24 cellular contexts compared by ENCODE assay signal in genomic region chr10:78563224-78563764, GRCh38.
DNase-seq lines count a peak whose midpoint lies in the region; ATAC-seq and TF ChIP-seq lines count a peak whose summit lies in the region.
"Had no signal": no experiment of that assay in that cellular context is flagged by ENCODE, and none has a peak within 500 bp of the region (broad histone marks: within the 10 kb centered on the region; RNA-seq: fewer than 3 reads in every experiment).

No MANE protein-coding gene starts in this region.

- ATAC-seq in Right ventricle myocardium superior (ENCODE audit: poor library complexity) = peak; percentile 38
- ATAC-seq in HG02610 (IDR thresholded peaks at IDR 0.05; ENCODE audit: unreplicated experiment) = no peak
- ATAC-seq: CD8-positive, alpha-beta T cell; HCT116 had no signal

- TF ChIP-seq POLR2A in uterus (IDR thresholded peaks at IDR 0.05) = no peak

- H3K4me1 Mint-ChIP-seq in chondrocyte (ENCODE audit: low read depth) (peaks cover 36% of the 10 kb centered on the region), mesothelial cell of epicardium (peaks cover 52% of the 10 kb centered on the region)
- H3K4me1 Mint-ChIP-seq: B cell, IgD-negative memory B cell had no signal

- H3K36me3 Mint-ChIP-seq in chondrocyte (ENCODE audit: low read depth) (no peaks in the 10 kb centered on the region), mesothelial cell of epicardium (no peaks in the 10 kb centered on the region)
- H3K36me3 Mint-ChIP-seq: CD8-positive, alpha-beta T cell; IgD-negative memory B cell had no signal

- peak overlapping the region; percentile 3 to 20 for H3K27ac ChIP-seq in uterus
- H3K27ac ChIP-seq: 22Rv1, C4-2B, HL-60, KMS-11 had no signal

- H3K4me1 ChIP-seq in uterus = peaks cover 6 to 23% of the 10 kb centered on the region in 2 donors

- no peaks in the 10 kb centered on the region for H3K9me3 ChIP-seq in uterus

- H3K27me3 Mint-ChIP-seq in chondrocyte (ENCODE audit: low read depth) = peaks cover 2% of the 10 kb centered on the region
- H3K27me3 Mint-ChIP-seq in mesothelial cell of epicardium (ENCODE audit: low read depth) = no peaks in the 10 kb centered on the region

- no peaks in the 10 kb centered on the region for H3K27me3 ChIP-seq in uterus

- DNase-seq in Right ventricle myocardium superior = no peak
- no peak for DNase-seq in cardiac septum (ENCODE audit: low spot score)
- no peak for DNase-seq in chondrocyte (ENCODE audit: low spot score)
- no peak for DNase-seq in mesothelial cell of epicardium (ENCODE audit: low spot score in 2 of 2, unreplicated experiment in 2 of 2)
- DNase-seq in uterus = peak in 1 of 2 donors; percentile 45
- no peak for DNase-seq in stimulated activated CD4-positive, alpha-beta T cell treated with anti-CD3 and anti-CD28 coated beads, Interleukin-2, amount 100 ng/mL, for 48 hours
- DNase-seq in NOMO-1 (lab: John Stamatoyannopoulos, UW; ENCODE audit: unreplicated experiment in 2 of 2) = no peak
- DNase-seq: CD8-positive, alpha-beta T cell; DMS 273 treated with DMSO at 0.1 percent for 48 hours; DMS79 treated with DMSO at 0.1 percent for 48 hours; MM.1S; NCI-H2029; NCI-H2227 treated with DMSO at 0.1 percent for 48 hours; NCI-H526 treated with DMSO at 0.1 percent for 48 hours; RPMI8226; SHP77 treated with DMSO at 0.1 percent for 48 hours had no signal

- no peak overlapping the region for H3K4me3 ChIP-seq in uterus

- no peaks in the 10 kb centered on the region for H3K36me3 ChIP-seq in uterus

- TF ChIP-seq CTCF in chondrocyte (IDR thresholded peaks at IDR 0.05) = no peak
- no peak for TF ChIP-seq CTCF in mesothelial cell of epicardium (IDR thresholded peaks at IDR 0.05; ENCODE audit: unreplicated experiment)
- no peak for TF ChIP-seq CTCF in uterus (IDR thresholded peaks at IDR 0.05)

- H3K4me3 Mint-ChIP-seq in chondrocyte (ENCODE audit: unreplicated experiment) (no peak overlapping the region), mesothelial cell of epicardium (no peak overlapping the region)
- H3K4me3 Mint-ChIP-seq: B cell; CD8-positive, alpha-beta T cell; IgD-negative memory B cell had no signal

- H3K9me3 Mint-ChIP-seq in chondrocyte (ENCODE audit: low read depth) = no peaks in the 10 kb centered on the region
- H3K9me3 Mint-ChIP-seq in mesothelial cell of epicardium = no peaks in the 10 kb centered on the region
- H3K9me3 Mint-ChIP-seq: CD8-positive, alpha-beta T cell had no signal

- peak overlapping the region; percentile 67 for H3K27ac Mint-ChIP-seq in chondrocyte (ENCODE audit: unreplicated experiment)
- H3K27ac Mint-ChIP-seq in mesothelial cell of epicardium = peak overlapping the region; percentile 90
- H3K27ac Mint-ChIP-seq: B cell; CD8-positive, alpha-beta T cell; IgD-negative memory B cell had no signal

- intact Hi-C loops in Right ventricle myocardium superior (cut with DNase I) (no loop called here), cardiac septum (cut with DNase I) (no loop called here), uterus (cut with DNase I; ENCODE audit: low total_unique reads) (no loop called here)
